ENCODE assay signal across 22 cellular contexts in genomic region chr9:16196206-16196605, GRCh38.
"Had no signal": no experiment of that assay in that cellular context is flagged by ENCODE, and none has a peak within 500 bp of the region (broad histone marks: within the 10 kb centered on the region; RNA-seq: fewer than 3 reads in every experiment).

No MANE protein-coding gene starts in this region.

- H3K4me1 ChIP-seq: prostate gland had no signal

- FAIRE-seq: colon, endothelial cell of umbilical vein, keratinocyte had no signal

- H3K9me3 ChIP-seq: heart left ventricle, lower lobe of right lung, prostate gland, right atrium auricular region, tibial artery had no signal

- H3K27me3 ChIP-seq: brain microvascular endothelial cell, heart left ventricle, right atrium auricular region, tibial artery had no signal

- H3K4me3 ChIP-seq: heart left ventricle, lower lobe of right lung, prostate gland, right atrium auricular region, tibial artery had no signal

- H3K9me3 Mint-ChIP-seq: activated CD4-positive, alpha-beta T cell treated with anti-CD3 and anti-CD28 coated beads, Interleukin-2, amount 10 ng/mL, durations not matched to agents 7 days and 5 days; activated CD8-positive, alpha-beta T cell treated with anti-CD3 and anti-CD28 coated beads for 36 hours; activated naive CD4-positive, alpha-beta T cell treated with anti-CD3 and anti-CD28 coated beads, Interleukin-2, amount 10 ng/mL, durations not matched to agents 7 days and 5 days; activated naive CD8-positive, alpha-beta T cell treated with anti-CD3 and anti-CD28 coated beads, Interleukin-2, amount 50 U/mL, for 24 hours had no signal

- H3K4me3 Mint-ChIP-seq: activated CD4-positive, alpha-beta T cell treated with anti-CD3 and anti-CD28 coated beads, Interleukin-2, amount 10 ng/mL, durations not matched to agents 7 days and 5 days; activated CD8-positive, alpha-beta memory T cell treated with anti-CD3 and anti-CD28 coated beads, Interleukin-2, amount 10 ng/mL, durations not matched to agents 7 days and 5 days; activated CD8-positive, alpha-beta T cell treated with anti-CD3 and anti-CD28 coated beads for 36 hours; activated naive CD4-positive, alpha-beta T cell treated with anti-CD3 and anti-CD28 coated beads, Interleukin-2, amount 10 ng/mL, durations not matched to agents 7 days and 5 days; activated naive CD8-positive, alpha-beta T cell treated with anti-CD3 and anti-CD28 coated beads, Interleukin-2, amount 50 U/mL, for 24 hours; effector memory CD8-positive, alpha-beta T cell; naive thymus-derived CD8-positive, alpha-beta T cell had no signal

- H3K27me3 Mint-ChIP-seq: activated CD4-positive, alpha-beta T cell treated with anti-CD3 and anti-CD28 coated beads, Interleukin-2, amount 10 ng/mL, durations not matched to agents 7 days and 5 days; activated CD8-positive, alpha-beta memory T cell treated with anti-CD3 and anti-CD28 coated beads, Interleukin-2, amount 10 ng/mL, durations not matched to agents 7 days and 5 days; activated CD8-positive, alpha-beta T cell treated with anti-CD3 and anti-CD28 coated beads for 36 hours; activated naive CD4-positive, alpha-beta T cell treated with anti-CD3 and anti-CD28 coated beads, Interleukin-2, amount 10 ng/mL, durations not matched to agents 7 days and 5 days; activated naive CD8-positive, alpha-beta T cell treated with anti-CD3 and anti-CD28 coated beads, Interleukin-2, amount 50 U/mL, for 24 hours had no signal

- H3K27ac Mint-ChIP-seq: activated CD4-positive, alpha-beta T cell treated with anti-CD3 and anti-CD28 coated beads, Interleukin-2, amount 10 ng/mL, durations not matched to agents 7 days and 5 days; activated CD8-positive, alpha-beta memory T cell treated with anti-CD3 and anti-CD28 coated beads, Interleukin-2, amount 10 ng/mL, durations not matched to agents 7 days and 5 days; activated CD8-positive, alpha-beta T cell treated with anti-CD3 and anti-CD28 coated beads for 36 hours; activated naive CD4-positive, alpha-beta T cell treated with anti-CD3 and anti-CD28 coated beads, Interleukin-2, amount 10 ng/mL, durations not matched to agents 7 days and 5 days; activated naive CD8-positive, alpha-beta T cell treated with anti-CD3 and anti-CD28 coated beads, Interleukin-2, amount 50 U/mL, for 24 hours; effector memory CD8-positive, alpha-beta T cell; naive thymus-derived CD8-positive, alpha-beta T cell had no signal

- DNase-seq: activated CD4-positive, alpha-beta T cell treated with anti-CD3 and anti-CD28 coated beads, Interleukin-2, amount 10 ng/mL, durations not matched to agents 7 days and 5 days; activated CD8-positive, alpha-beta memory T cell treated with anti-CD3 and anti-CD28 coated beads, Interleukin-2, amount 10 ng/mL, durations not matched to agents 7 days and 5 days; activated CD8-positive, alpha-beta T cell treated with anti-CD3 and anti-CD28 coated beads for 36 hours; activated effector memory CD4-positive, alpha-beta T cell treated with anti-CD3 and anti-CD28 coated beads, Interleukin-2, amount 50 U/mL, for 16 hours; activated naive CD4-positive, alpha-beta T cell treated with anti-CD3 and anti-CD28 coated beads, Interleukin-2, amount 10 ng/mL, durations not matched to agents 7 days and 5 days; activated naive CD8-positive, alpha-beta T cell treated with anti-CD3 and anti-CD28 coated beads, Interleukin-2, amount 50 U/mL, for 24 hours; activated T-cell treated with anti-CD3 and anti-CD28 coated beads for 4 hours; anterior cingulate cortex; brain microvascular endothelial cell; central memory CD4-positive, alpha-beta T cell; effector memory CD8-positive, alpha-beta T cell; heart left ventricle; lower lobe of right lung; naive thymus-derived CD8-positive, alpha-beta T cell; stimulated activated CD4-positive, alpha-beta T cell treated with anti-CD3 and anti-CD28 coated beads, Interleukin-4, amount 100 ng/mL, for 24 hours; stimulated activated naive CD8-positive, alpha-beta T cell treated with anti-CD3 and anti-CD28 coated beads, Interleukin-15, Interleukin-2, amounts not matched to agents 100 U/mL and 50 U/mL, for 24 hours; tibial artery had no signal

- H3K36me3 Mint-ChIP-seq: activated CD8-positive, alpha-beta memory T cell treated with anti-CD3 and anti-CD28 coated beads, Interleukin-2, amount 10 ng/mL, durations not matched to agents 7 days and 5 days; activated naive CD4-positive, alpha-beta T cell treated with anti-CD3 and anti-CD28 coated beads, Interleukin-2, amount 10 ng/mL, durations not matched to agents 7 days and 5 days; naive thymus-derived CD8-positive, alpha-beta T cell had no signal

- H3K36me3 ChIP-seq: brain microvascular endothelial cell, heart left ventricle, lower lobe of right lung, prostate gland, right atrium auricular region, tibial artery had no signal

- H3K4me1 Mint-ChIP-seq: activated CD4-positive, alpha-beta T cell treated with anti-CD3 and anti-CD28 coated beads, Interleukin-2, amount 10 ng/mL, durations not matched to agents 7 days and 5 days; activated CD8-positive, alpha-beta memory T cell treated with anti-CD3 and anti-CD28 coated beads, Interleukin-2, amount 10 ng/mL, durations not matched to agents 7 days and 5 days; activated naive CD4-positive, alpha-beta T cell treated with anti-CD3 and anti-CD28 coated beads, Interleukin-2, amount 10 ng/mL, durations not matched to agents 7 days and 5 days; activated naive CD8-positive, alpha-beta T cell treated with anti-CD3 and anti-CD28 coated beads, Interleukin-2, amount 50 U/mL, for 24 hours had no signal
